ENCODE assay signal across 14 cellular contexts in the genomic region with DNA sequence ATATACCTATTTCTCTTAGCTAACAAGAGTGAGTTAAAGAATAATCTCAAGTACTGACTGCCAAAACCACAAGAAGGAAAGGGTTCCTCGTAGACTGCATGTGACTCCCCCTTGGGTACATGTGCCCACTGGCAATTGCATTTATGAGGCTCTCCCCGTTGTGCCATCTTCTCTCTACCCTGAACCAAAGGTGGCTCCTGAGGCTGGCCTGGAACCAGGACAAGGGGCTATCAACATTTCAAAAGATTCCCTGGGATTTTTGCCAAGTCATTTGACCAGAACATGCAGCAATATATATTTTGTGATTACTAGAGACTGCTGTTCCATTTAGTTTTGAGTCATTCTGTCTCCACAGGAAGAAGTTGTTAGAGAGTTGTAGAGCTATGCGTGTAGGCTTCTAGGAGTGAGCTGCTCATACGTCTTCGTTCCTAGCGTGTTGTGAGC. TPM values are rescaled to one million over a fixed set of nuclear protein-coding genes. Genes with fewer than 3 reads are reported as not detected.
DNase-seq lines count a peak whose midpoint lies in the region; ATAC-seq and TF ChIP-seq lines count a peak whose summit lies in the region.
"Had no signal": no experiment of that assay in that cellular context is flagged by ENCODE, and none has a peak within 500 bp of the region (broad histone marks: within the 10 kb centered on the region; RNA-seq: fewer than 3 reads in every experiment).

No MANE protein-coding gene starts in this region.

- H3K27me3 ChIP-seq in right atrium auricular region (no peaks in the 10 kb centered on the region), tibial artery (no peaks in the 10 kb centered on the region)

- no peaks in the 10 kb centered on the region for H3K36me3 Mint-ChIP-seq in T-helper 2 cell treated with Interferon-gamma antibody and Interleukin-4, amounts not matched to agents 5 μg/mL and 100 μg/mL, for 36 hours (ENCODE audit: low read depth)
- H3K36me3 Mint-ChIP-seq: memory B cell had no signal

- peak; percentile 68 for DNase-seq in DMS79 (lab: John Stamatoyannopoulos, UW)
- DNase-seq in HT1080 (ENCODE audit: low read depth), result peak; percentile 31
- peak; percentile 48 for DNase-seq in fibroblast of mammary gland (ENCODE audit: low read depth)
- DNase-seq in right atrium auricular region (ENCODE audit: low spot score), result no peak
- DNase-seq in KG1 (lab: John Stamatoyannopoulos, UW), result no peak
- no peak for DNase-seq in tibial artery
- DNase-seq in T-helper 2 cell treated with Interferon-gamma antibody and Interleukin-4, amounts not matched to agents 5 μg/mL and 100 μg/mL, for 36 hours (ENCODE audit: low spot score), result no peak
- DNase-seq: activated CD8-positive, alpha-beta memory T cell treated with anti-CD3 and anti-CD28 coated beads, Interleukin-2, amount 50 U/mL, for 48 hours; DMS153; effector CD8-positive, alpha-beta T cell; NCI-H1417; Right ventricle myocardium superior had no signal

- no peak overlapping the region for H3K4me3 ChIP-seq in fibroblast of mammary gland (ENCODE audit: control insufficient read depth, low read depth, low read length)
- H3K4me3 ChIP-seq in right atrium auricular region, result no peak overlapping the region
- no peak overlapping the region for H3K4me3 ChIP-seq in tibial artery

- no peak overlapping the region for H3K4me3 Mint-ChIP-seq in T-helper 2 cell treated with Interferon-gamma antibody and Interleukin-4, amounts not matched to agents 5 μg/mL and 100 μg/mL, for 36 hours
- H3K4me3 Mint-ChIP-seq: memory B cell had no signal

- H3K9me3 ChIP-seq in right atrium auricular region, result no peaks in the 10 kb centered on the region
- no peaks in the 10 kb centered on the region for H3K9me3 ChIP-seq in tibial artery

- no peaks in the 10 kb centered on the region for H3K4me1 ChIP-seq in right atrium auricular region
- H3K4me1 ChIP-seq in tibial artery, result no peaks in the 10 kb centered on the region

- intact Hi-C loops in tibial artery (cut with DNase I; ENCODE audit: low total_unique reads), result no loop called here

- no peaks in the 10 kb centered on the region for H3K9me3 Mint-ChIP-seq in T-helper 2 cell treated with Interferon-gamma antibody and Interleukin-4, amounts not matched to agents 5 μg/mL and 100 μg/mL, for 36 hours
- H3K9me3 Mint-ChIP-seq: memory B cell had no signal

- peaks cover 9% of the 10 kb centered on the region for H3K4me1 Mint-ChIP-seq in T-helper 2 cell treated with Interferon-gamma antibody and Interleukin-4, amounts not matched to agents 5 μg/mL and 100 μg/mL, for 36 hours (ENCODE audit: low read depth)

- H3K27ac Mint-ChIP-seq in T-helper 2 cell treated with Interferon-gamma antibody and Interleukin-4, amounts not matched to agents 5 μg/mL and 100 μg/mL, for 36 hours, result no peak overlapping the region
- H3K27ac Mint-ChIP-seq: memory B cell had no signal

- ATAC-seq in GM21529 (IDR thresholded peaks at IDR 0.05; ENCODE audit: unreplicated experiment), result peak; percentile 75

- peaks cover 43% of the 10 kb centered on the region for H3K27me3 Mint-ChIP-seq in T-helper 2 cell treated with Interferon-gamma antibody and Interleukin-4, amounts not matched to agents 5 μg/mL and 100 μg/mL, for 36 hours (ENCODE audit: low read depth)

- no peaks in the 10 kb centered on the region for H3K36me3 ChIP-seq in right atrium auricular region
- H3K36me3 ChIP-seq in tibial artery, result no peaks in the 10 kb centered on the region

- H3K27ac ChIP-seq in right atrium auricular region, result no peak overlapping the region
- no peak overlapping the region for H3K27ac ChIP-seq in tibial artery

- TF ChIP-seq CTCF in fibroblast of mammary gland (conservative IDR thresholded peaks at IDR 0.05; ENCODE audit: control insufficient read depth, insufficient read depth, low read depth, low read length) (no peak), right atrium auricular region (IDR thresholded peaks at IDR 0.05) (no peak), tibial artery (IDR thresholded peaks at IDR 0.05) (no peak)

RNA-seq across cellular contexts. Expression of a gene that starts 45.8 kb away (rescaled TPM):
- 0.40 and 0.56 TPM in 2 replicates for total RNA-seq in HT1080 (2014; rRNA removed; shearing (Covaris generic))
- polyA plus RNA-seq in HT1080 (2015; cell fraction: cytosol; rRNA removed), result 0.99 and 1.3 TPM in 2 replicates
- 3.1 and 4.3 TPM in 2 replicates for polyA plus RNA-seq in HT1080 (2015; cell fraction: nucleus; rRNA removed)
- 1 to 10 TPM; 5.0 to 6.4 TPM for total RNA-seq in right atrium auricular region

Comparison
In these comparisons a context has a peak if more than half of its experiments do, and no peak if none do; other contexts are left out.
1. DNase-seq: peak in DMS79 (single experiment), HT1080 (single experiment) and fibroblast of mammary gland (single experiment); none in right atrium auricular region (single experiment), KG1 (single experiment), tibial artery (0 of 2) and T-helper 2 cell treated with Interferon-gamma antibody and Interleukin-4, amounts not matched to agents 5 μg/mL and 100 μg/mL, for 36 hours (single experiment).